ENCODE assay signal across 1 cellular context in genomic region chr22:45185718-45186511, GRCh38.
TF ChIP-seq lines count a peak whose summit lies in the region.

No MANE protein-coding gene starts in this region.

TF ChIP-seq in GM23338, 12 proteins besides CTCF, POLR2A, EP300 and RAD21 (continued from another document):
- TF ChIP-seq REST (IDR thresholded peaks at IDR 0.05; ENCODE audit: unreplicated experiment) (no peak), ZNF114 (CRISPR knock-in tag; IDR thresholded peaks at IDR 0.05) (no peak), EZH2phosphoT487 (IDR thresholded peaks at IDR 0.05; ENCODE audit: unreplicated experiment) (no peak), EZH2 (IDR thresholded peaks at IDR 0.05; ENCODE audit: low read depth, unreplicated experiment) (no peak)
